ENCODE assay signal across 8 cellular contexts in the genomic region with DNA sequence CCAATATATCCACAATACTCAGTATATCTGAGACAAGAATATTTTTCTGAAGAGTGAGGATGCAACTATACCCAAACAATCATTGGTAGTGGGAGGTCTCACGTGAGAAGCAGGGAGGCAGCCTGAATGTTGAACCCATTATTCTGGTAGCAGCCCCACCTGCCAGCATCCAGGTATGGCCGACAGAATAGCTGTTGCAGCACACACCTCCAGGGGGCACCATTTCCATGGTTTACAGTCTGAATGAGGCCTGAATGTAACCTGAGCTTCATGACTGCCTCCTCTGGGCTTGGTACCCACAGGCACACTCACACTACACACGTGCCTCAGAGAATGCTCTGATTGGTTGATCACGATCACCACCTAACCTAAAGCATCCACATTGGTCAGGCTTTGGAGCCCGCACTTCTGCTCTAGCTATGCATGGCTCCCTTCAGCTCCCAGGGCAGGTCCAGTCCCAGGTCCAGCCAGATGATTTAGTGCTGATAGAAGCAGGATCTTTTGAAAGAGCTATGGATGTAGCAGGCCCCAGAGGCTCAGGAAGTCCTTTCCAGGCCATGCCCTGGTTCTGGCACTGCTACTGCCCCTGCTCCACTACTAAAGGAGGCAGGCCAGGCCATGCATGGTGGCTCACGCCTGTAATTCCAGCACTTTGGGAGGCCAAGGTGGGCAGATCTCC. TPM values are rescaled to one million over a fixed set of nuclear protein-coding genes. Genes with fewer than 3 reads are reported as not detected.
DNase-seq lines count a peak whose midpoint lies in the region; ATAC-seq lines count a peak whose summit lies in the region.

No MANE protein-coding gene starts in this region.

- H3K36me3 Mint-ChIP-seq in effector memory CD8-positive, alpha-beta T cell (ENCODE audit: insufficient read depth): peaks cover 3% of the 10 kb centered on the region

- H3K9me3 Mint-ChIP-seq in effector memory CD8-positive, alpha-beta T cell: no peaks in the 10 kb centered on the region

- H3K4me1 Mint-ChIP-seq in effector memory CD8-positive, alpha-beta T cell (ENCODE audit: low read depth in 2 of 2): peaks cover 0 to 6% of the 10 kb centered on the region in 2 donors

- H3K4me3 Mint-ChIP-seq in effector memory CD8-positive, alpha-beta T cell: no peak overlapping the region

- in situ Hi-C loops in Caki2 (cut with HindIII; ENCODE audit: low pct_unique_long_range_greater_than_20kb, low sequenced_read_pairs): no loop called here

- DNase-seq in Caki2 (ENCODE audit: low read depth) (peak; percentile 86), HK-2 (ENCODE audit: unreplicated experiment) (peak; percentile 90), NCI-H774 (lab: John Stamatoyannopoulos, UW) (peak; percentile 71), mucosa of gallbladder (ENCODE audit: low spot score) (peak; percentile 85)
- peak; percentile 83 to 84 for DNase-seq in activated CD4-positive, alpha-beta T cell treated with anti-CD3 and anti-CD28 coated beads, Interleukin-2, amount 50 U/mL, for 4 hours
- peak; percentile 72 to 81 (median 77) for DNase-seq in effector memory CD8-positive, alpha-beta T cell
- DNase-seq in stimulated activated CD8-positive, alpha-beta memory T cell treated with anti-CD3 and anti-CD28 coated beads, Interleukin-7, amount 100 ng/mL, for 48 hours (ENCODE audit: extremely low read depth in 1 of 2, low read depth in 1 of 2): peak; percentile 59 to 85

- peak; percentile 74 for ATAC-seq in GM19467 (IDR thresholded peaks at IDR 0.05; ENCODE audit: unreplicated experiment)
- peak; percentile 82 for ATAC-seq in effector memory CD8-positive, alpha-beta T cell (replicated peaks)

- H3K27ac Mint-ChIP-seq in effector memory CD8-positive, alpha-beta T cell: no peak overlapping the region

- H3K27me3 Mint-ChIP-seq in effector memory CD8-positive, alpha-beta T cell: no peaks in the 10 kb centered on the region

RNA-seq across cellular contexts. Expression of gene CBFB, which starts 11.0 kb away (rescaled TPM):
- 8.2 and 15.5 TPM in 2 replicates for total RNA-seq in Caki2 (2014; rRNA removed; shearing (Covaris generic); ENCODE audit: low replicate concordance)
- total RNA-seq in mucosa of gallbladder: 40.9 TPM

RNA-seq across cellular contexts. Expression of gene CES4A, which starts 29.6 kb away (rescaled TPM):
- 0.07 and 0.29 TPM in 2 replicates for total RNA-seq in Caki2 (2014; rRNA removed; shearing (Covaris generic); ENCODE audit: low replicate concordance)
- 19.4 TPM for total RNA-seq in mucosa of gallbladder

RNA-seq across cellular contexts. Expression of gene CES3, which starts 56.9 kb away (rescaled TPM):
- total RNA-seq in Caki2 (2014; rRNA removed; shearing (Covaris generic); ENCODE audit: low replicate concordance): 1.8 and 2.2 TPM in 2 replicates
- total RNA-seq in mucosa of gallbladder: 5.2 TPM

Comparison
In these comparisons a context has a peak if more than half of its experiments do, and no peak if none do; other contexts are left out.
1. Peak in every context shown above with its lines: DNase-seq and ATAC-seq.
2. RNA of gene CES4A, which starts 29.6 kb away (total RNA-seq): 19.4 TPM in mucosa of gallbladder (single experiment); 0.07 to 0.29 TPM in Caki2; every median in the first group is over 10 times any median in the second.